Comparison of ENCODE assay signal across 8 cellular contexts in the genomic region with DNA sequence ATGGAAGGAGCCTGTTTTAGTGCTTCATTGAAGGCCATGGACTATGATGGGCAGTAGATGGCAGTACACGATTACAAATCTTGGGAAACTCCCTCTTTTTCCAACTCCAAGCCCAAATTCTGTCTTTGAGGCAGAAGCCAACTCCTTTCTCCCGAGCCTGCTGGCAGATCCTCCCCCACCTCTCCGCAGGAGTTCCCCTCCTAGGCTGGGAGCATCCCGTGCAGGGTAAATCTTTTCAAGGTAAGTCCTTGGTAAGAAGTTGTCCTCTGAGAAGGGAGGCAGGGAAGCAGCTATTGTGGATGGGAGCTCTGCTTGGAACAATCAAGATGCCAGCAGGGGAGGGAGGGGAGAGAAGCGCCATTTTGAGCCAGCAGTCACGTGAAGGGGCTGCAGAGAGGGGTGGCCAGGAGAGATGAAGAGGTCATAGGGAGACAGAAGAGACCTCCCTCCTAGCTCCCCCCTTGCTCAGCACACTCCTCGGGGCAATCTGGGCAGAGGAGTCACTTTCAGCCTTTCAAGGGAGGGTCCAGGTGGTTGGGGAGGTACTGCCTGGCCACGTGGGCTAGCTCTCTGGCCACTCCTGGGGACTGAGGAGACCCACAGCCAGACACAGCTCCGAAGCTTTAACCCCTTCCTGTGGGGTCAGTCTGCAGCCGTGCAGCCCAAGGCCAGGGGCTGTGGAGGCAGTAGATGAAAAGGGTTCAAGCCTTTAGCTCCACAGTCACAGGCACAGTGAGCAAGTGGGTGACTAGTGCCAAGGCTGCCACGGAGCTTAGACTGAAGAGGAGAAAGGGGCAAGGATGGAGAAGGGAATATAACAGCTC. TPM values are rescaled to one million over a fixed set of nuclear protein-coding genes. Genes with fewer than 3 reads are reported as not detected.
A peak's percentile ranks its signal among the peaks of the same experiment; 100 is the strongest.
DNase-seq lines count a peak whose midpoint lies in the region; ATAC-seq and TF ChIP-seq lines count a peak whose summit lies in the region.

No MANE protein-coding gene starts in this region.

- CTCF ChIA-PET in Panc1 (lab: Charles Lee): interaction anchor here (0.8 to 1.5 kb wide), 3 partner anchors 143 to 1280 kb away, joined by 3 to 5 read pairs (median 3); no protein-coding TSS in a partner anchor

- peak; percentile 66 for TF ChIP-seq CTCF in Panc1 (IDR thresholded peaks at IDR 0.05)

- H3K27me3 ChIP-seq in Karpas-422 (ENCODE audit: low read length) (no peaks in the 10 kb centered on the region), Panc1 (ENCODE audit: control insufficient read depth, insufficient read depth, low read length) (no peaks in the 10 kb centered on the region), duodenal mucosa (ENCODE audit: control insufficient read depth in 1 of 2, insufficient read depth in 2 of 2, low read length in 2 of 2) (no peaks in the 10 kb centered on the region)

- no peak overlapping the region for H3K27ac ChIP-seq in Karpas-422 (ENCODE audit: low read length)
- H3K27ac ChIP-seq in Panc1 (ENCODE audit: low read length): peak overlapping the region; percentile 69
- peak overlapping the region; percentile 13 for H3K27ac ChIP-seq in duodenal mucosa (ENCODE audit: low read depth, low read length)

- no peaks in the 10 kb centered on the region for H3K79me2 ChIP-seq in Karpas-422 (ENCODE audit: low read length)

- H4K20me1 ChIP-seq in Karpas-422 (ENCODE audit: insufficient read depth, low read depth, low read length): no peaks in the 10 kb centered on the region

- in situ Hi-C loops in Panc1 (cut with HindIII; ENCODE audit: low pct_unique_long_range_greater_than_20kb, low sequenced_read_pairs): no loop called here

- H2AFZ ChIP-seq in Karpas-422 (ENCODE audit: low read length): no peak overlapping the region

- H3K36me3 ChIP-seq in Karpas-422 (ENCODE audit: insufficient read depth, low read length) (no peaks in the 10 kb centered on the region), Panc1 (ENCODE audit: control insufficient read depth, insufficient read depth, low read length) (no peaks in the 10 kb centered on the region), duodenal mucosa (ENCODE audit: control insufficient read depth in 1 of 2, insufficient read depth in 2 of 2, low read length in 2 of 2) (no peaks in the 10 kb centered on the region)

- H3K4me1 Mint-ChIP-seq in activated T-cell treated with anti-CD3 and anti-CD28 coated beads, Interleukin-2, amount 50 U/mL, for 72 hours (ENCODE audit: low read depth): no peaks in the 10 kb centered on the region

- peaks cover 0 to 4% of the 10 kb centered on the region in 2 donors for H3K9me3 Mint-ChIP-seq in activated T-cell treated with anti-CD3 and anti-CD28 coated beads, Interleukin-2, amount 50 U/mL, for 72 hours

- H3K27ac Mint-ChIP-seq in activated T-cell treated with anti-CD3 and anti-CD28 coated beads, Interleukin-2, amount 50 U/mL, for 72 hours: no peak overlapping the region

- ATAC-seq in Panc1 (peak; percentile 95), GM21515 (IDR thresholded peaks at IDR 0.05; ENCODE audit: unreplicated experiment) (no peak)
- ATAC-seq in activated T-cell treated with anti-CD3 and anti-CD28 coated beads, Interleukin-2, amount 50 U/mL, for 72 hours (replicated peaks in 1 of 2): no peak

- no peaks in the 10 kb centered on the region for H3K36me3 Mint-ChIP-seq in activated T-cell treated with anti-CD3 and anti-CD28 coated beads, Interleukin-2, amount 50 U/mL, for 72 hours (ENCODE audit: insufficient read depth in 2 of 2)

- DNase-seq in GM03348 (ENCODE audit: low spot score) (peak; percentile 88), Karpas-422 (peak; percentile 74), Panc1 (ENCODE audit: low read depth, low spot score) (peak; percentile 68), left kidney (ENCODE audit: low read depth, low spot score) (peak; percentile 95), superior temporal gyrus (ENCODE audit: extremely low spot score) (peak; percentile 95)
- no peak for DNase-seq in activated T-cell treated with anti-CD3 and anti-CD28 coated beads, Interleukin-2, amount 50 U/mL, for 72 hours

- no peaks in the 10 kb centered on the region for H3K27me3 Mint-ChIP-seq in activated T-cell treated with anti-CD3 and anti-CD28 coated beads, Interleukin-2, amount 50 U/mL, for 72 hours (ENCODE audit: low read depth)

- H3K9ac ChIP-seq in Karpas-422 (ENCODE audit: low read length) (no peak overlapping the region), duodenal mucosa (ENCODE audit: low read depth in 1 of 2, low read length in 2 of 2) (peak overlapping the region in 1 of 2 donors; percentile 30)

- intact Hi-C loops in Panc1 (cut with micrococcal nuclease; ENCODE audit: unreplicated experiment): loop anchor here (1.0 to 5.0 kb wide), 2 partner anchors 171 to 523 kb away; no protein-coding TSS in a partner anchor

- peak overlapping the region; percentile 19 for H3K4me2 ChIP-seq in Karpas-422 (ENCODE audit: low read depth, low read length, poor library complexity, severe bottlenecking)

- no peaks in the 10 kb centered on the region for H3K9me2 ChIP-seq in Karpas-422 (replicated peaks; ENCODE audit: insufficient read depth, low read length)

- H3K9me3 ChIP-seq in Karpas-422 (ENCODE audit: low read length): no peaks in the 10 kb centered on the region
- no peaks in the 10 kb centered on the region for H3K9me3 ChIP-seq in Panc1 (ENCODE audit: control insufficient read depth, insufficient read depth, low read depth, low read length)
- no peaks in the 10 kb centered on the region for H3K9me3 ChIP-seq in duodenal mucosa (ENCODE audit: control insufficient read depth in 1 of 2, low read length in 2 of 2)

- H3K4me1 ChIP-seq in Karpas-422 (ENCODE audit: low read length) (peaks cover 15% of the 10 kb centered on the region), Panc1 (ENCODE audit: control insufficient read depth, insufficient read depth, low read length) (no peaks in the 10 kb centered on the region), duodenal mucosa (ENCODE audit: control insufficient read depth in 1 of 2, insufficient read depth in 2 of 2, low read length in 2 of 2) (no peaks in the 10 kb centered on the region)

- H3K4me3 Mint-ChIP-seq in activated T-cell treated with anti-CD3 and anti-CD28 coated beads, Interleukin-2, amount 50 U/mL, for 72 hours: no peak overlapping the region

- POLR2A ChIA-PET in Panc1 (lab: Charles Lee): no interaction called here

- peak overlapping the region; percentile 1; the same call in 1 of the 2 replicates for H3K4me3 ChIP-seq in Karpas-422 (ENCODE audit: low read length)
- H3K4me3 ChIP-seq in Panc1 (ENCODE audit: low read depth in 2 of 2, low read length in 2 of 2): peak overlapping the region; percentile 45 to 67
- H3K4me3 ChIP-seq in duodenal mucosa (ENCODE audit: low read depth in 1 of 2, low read length in 2 of 2): peak overlapping the region; percentile 45 to 46

- no TSS peak for BruUV-seq in Panc1 (replicated peaks; lab: Mats Ljungman, UMichigan)

RNA-seq across cellular contexts. Expression of gene CC2D2A, which starts 9.6 kb away (rescaled TPM):
- not detected in 2 replicates for total RNA-seq in Karpas-422 (2014; rRNA removed; shearing (Covaris generic); ENCODE audit: low replicate concordance)
- 3.6 TPM for total RNA-seq in Panc1 (2021; ENCODE audit: unreplicated experiment)
- polyA plus RNA-seq in Panc1 (2012; ENCODE audit: insufficient read length): 2.3 TPM
- not detected for total RNA-seq in activated T-cell treated with anti-CD3 and anti-CD28 coated beads, Interleukin-2, amount 50 U/mL, for 72 hours

RNA-seq across cellular contexts. Expression of gene C1QTNF7, which starts 51.5 kb away (rescaled TPM):
- not detected in 2 replicates for total RNA-seq in Karpas-422 (2014; rRNA removed; shearing (Covaris generic); ENCODE audit: low replicate concordance)
- not detected for total RNA-seq in Panc1 (2021; ENCODE audit: unreplicated experiment)
- not detected for polyA plus RNA-seq in Panc1 (2012; ENCODE audit: insufficient read length)
- not detected for total RNA-seq in activated T-cell treated with anti-CD3 and anti-CD28 coated beads, Interleukin-2, amount 50 U/mL, for 72 hours

Comparison
In these comparisons a context has a peak if more than half of its experiments do, and no peak if none do; other contexts are left out.
1. DNase-seq: peak in GM03348 (single experiment), Karpas-422 (single experiment), Panc1 (single experiment), left kidney (single experiment) and superior temporal gyrus (single experiment); none in activated T-cell treated with anti-CD3 and anti-CD28 coated beads, Interleukin-2, amount 50 U/mL, for 72 hours (0 of 2).
2. H3K4me3 ChIP-seq: peak in every context shown above with its lines; median percentile 56 in Panc1; 46 in duodenal mucosa; 1 in Karpas-422.